13 cellular contexts compared by ENCODE assay signal in the genomic region with DNA sequence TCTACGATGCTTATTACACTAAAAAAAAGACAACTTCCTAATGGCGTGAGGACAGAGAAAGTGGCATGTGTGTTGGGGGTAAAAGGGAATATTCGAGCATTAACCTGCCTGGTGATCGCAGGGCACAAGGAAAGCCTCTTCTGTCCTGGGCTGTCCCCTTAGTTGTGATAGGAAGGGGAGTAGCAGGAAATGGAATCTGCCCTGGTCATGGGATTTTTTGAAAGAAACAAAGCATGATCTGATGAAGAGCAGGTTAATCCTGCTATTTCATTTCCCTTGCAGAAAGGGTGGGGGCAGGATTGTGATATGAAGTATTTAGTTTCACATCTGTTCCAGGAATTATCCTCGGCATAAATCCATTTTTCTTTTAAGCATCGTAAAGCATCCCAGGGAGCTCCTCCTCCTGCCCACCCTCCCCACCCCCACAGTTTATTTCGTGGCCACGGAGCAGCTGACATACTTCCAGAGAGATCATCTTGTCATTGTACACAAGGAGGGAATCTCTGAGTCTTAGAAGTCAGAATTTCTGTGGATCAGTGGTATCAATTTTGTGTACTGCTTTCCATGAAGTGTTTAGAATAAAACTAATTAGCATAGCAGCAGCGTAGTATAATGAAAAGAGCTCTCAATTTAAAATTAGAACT. TPM values are rescaled to one million over a fixed set of nuclear protein-coding genes. Genes with fewer than 3 reads are reported as not detected.
A peak's percentile ranks its signal among the peaks of the same experiment; 100 is the strongest.
DNase-seq lines count a peak whose midpoint lies in the region; ATAC-seq and TF ChIP-seq lines count a peak whose summit lies in the region.
"Had no signal": no experiment of that assay in that cellular context is flagged by ENCODE, and none has a peak within 500 bp of the region (broad histone marks: within the 10 kb centered on the region; RNA-seq: fewer than 3 reads in every experiment).

No MANE protein-coding gene starts in this region.

- H3K36me3 ChIP-seq in effector memory CD4-positive, alpha-beta T cell (ENCODE audit: control insufficient read depth, insufficient read depth, low read length) = no peaks in the 10 kb centered on the region
- H3K36me3 ChIP-seq: upper lobe of right lung had no signal

- TF ChIP-seq CTCF in fibroblast of villous mesenchyme (IDR thresholded peaks at IDR 0.05; ENCODE audit: insufficient read depth, low read depth, low read length) (no peak), retinal pigment epithelial cell (conservative IDR thresholded peaks at IDR 0.05; ENCODE audit: low read depth, low read length) (no peak)

- ATAC-seq in SK-N-SH treated with all-trans-retinoic acid at 6 μM for 48 hours = peak; percentile 33; the same call in 2 of the 3 replicates
- no peak for ATAC-seq in HG03175 (IDR thresholded peaks at IDR 0.05; ENCODE audit: unreplicated experiment)
- ATAC-seq: activated CD8-positive, alpha-beta T cell treated with anti-CD3 and anti-CD28 coated beads for 36 hours; upper lobe of right lung had no signal

- DNase-seq in D341Med (ENCODE audit: low spot score) = peak; percentile 71
- peak; percentile 55 for DNase-seq in fibroblast of villous mesenchyme (ENCODE audit: low read depth)
- peak; percentile 10 for DNase-seq in retinal pigment epithelial cell (ENCODE audit: low read depth)
- DNase-seq in cerebellar nuclear complex (lab: John Stamatoyannopoulos, UW) = no peak
- DNase-seq in NCI-H2227 treated with DMSO at 0.1 percent for 48 hours (lab: John Stamatoyannopoulos, UW) = no peak
- DNase-seq in effector memory CD4-positive, alpha-beta T cell = no peak
- DNase-seq: activated CD8-positive, alpha-beta T cell treated with anti-CD3 and anti-CD28 coated beads for 36 hours; NCI-H1105; SHP77; upper lobe of right lung had no signal

- H3K27me3 ChIP-seq in effector memory CD4-positive, alpha-beta T cell (replicated peaks; ENCODE audit: control insufficient read depth, insufficient read depth, low read length, poor library complexity, severe bottlenecking) = no peaks in the 10 kb centered on the region
- H3K27me3 ChIP-seq: upper lobe of right lung had no signal

- no peak overlapping the region for H3K27ac ChIP-seq in effector memory CD4-positive, alpha-beta T cell (ENCODE audit: insufficient read depth, low read length, poor library complexity, severe bottlenecking)
- H3K27ac ChIP-seq: parathyroid adenoma, upper lobe of right lung had no signal

- no peaks in the 10 kb centered on the region for H3K9me3 ChIP-seq in effector memory CD4-positive, alpha-beta T cell (ENCODE audit: control insufficient read depth, low read length)
- H3K9me3 ChIP-seq: upper lobe of right lung had no signal

- H3K4me1 ChIP-seq in effector memory CD4-positive, alpha-beta T cell (ENCODE audit: control insufficient read depth, insufficient read depth, low read length, poor library complexity, severe bottlenecking) = no peaks in the 10 kb centered on the region
- H3K4me1 ChIP-seq: parathyroid adenoma, upper lobe of right lung had no signal

- peak overlapping the region; percentile 30 for H3K4me3 ChIP-seq in fibroblast of villous mesenchyme (ENCODE audit: low read depth, low read length)
- H3K4me3 ChIP-seq in retinal pigment epithelial cell (ENCODE audit: low read length) = peak overlapping the region; percentile 9
- no peak overlapping the region for H3K4me3 ChIP-seq in effector memory CD4-positive, alpha-beta T cell (ENCODE audit: insufficient read depth, low read depth, low read length, poor library complexity, severe bottlenecking)
- H3K4me3 ChIP-seq: upper lobe of right lung had no signal

TF ChIP-seq in SK-N-SH treated with all-trans-retinoic acid at 6 μM for 48 hours, 23 proteins besides CTCF, POLR2A, EP300 and RAD21:
- TF ChIP-seq TCF4 (CRISPR knock-in tag; IDR thresholded peaks at IDR 0.05; ENCODE audit: borderline replicate concordance) (no peak), ZC3H10 (CRISPR knock-in tag; IDR thresholded peaks at IDR 0.05) (no peak), ZNF8 (CRISPR knock-in tag; IDR thresholded peaks at IDR 0.05) (no peak), TOX (CRISPR knock-in tag; IDR thresholded peaks at IDR 0.05; ENCODE audit: borderline replicate concordance) (no peak), ZFP3 (CRISPR knock-in tag; IDR thresholded peaks at IDR 0.05) (no peak), OSR1 (CRISPR knock-in tag; IDR thresholded peaks at IDR 0.05) (no peak), GLIS3 (CRISPR knock-in tag; IDR thresholded peaks at IDR 0.05) (no peak), CSDC2 (CRISPR knock-in tag; IDR thresholded peaks at IDR 0.05) (no peak), ARNTL (CRISPR knock-in tag; IDR thresholded peaks at IDR 0.05; ENCODE audit: borderline replicate concordance, low read depth) (no peak), ZFP30 (CRISPR knock-in tag; IDR thresholded peaks at IDR 0.05) (no peak), ZNF565 (CRISPR knock-in tag; conservative IDR thresholded peaks at IDR 0.05; ENCODE audit: low read depth) (no peak), ZNF70 (CRISPR knock-in tag; IDR thresholded peaks at IDR 0.05) (no peak), SNAI2 (CRISPR knock-in tag; IDR thresholded peaks at IDR 0.05) (no peak), ISL1 (CRISPR knock-in tag; IDR thresholded peaks at IDR 0.05) (no peak)
- TF ChIP-seq, protein P1, sequence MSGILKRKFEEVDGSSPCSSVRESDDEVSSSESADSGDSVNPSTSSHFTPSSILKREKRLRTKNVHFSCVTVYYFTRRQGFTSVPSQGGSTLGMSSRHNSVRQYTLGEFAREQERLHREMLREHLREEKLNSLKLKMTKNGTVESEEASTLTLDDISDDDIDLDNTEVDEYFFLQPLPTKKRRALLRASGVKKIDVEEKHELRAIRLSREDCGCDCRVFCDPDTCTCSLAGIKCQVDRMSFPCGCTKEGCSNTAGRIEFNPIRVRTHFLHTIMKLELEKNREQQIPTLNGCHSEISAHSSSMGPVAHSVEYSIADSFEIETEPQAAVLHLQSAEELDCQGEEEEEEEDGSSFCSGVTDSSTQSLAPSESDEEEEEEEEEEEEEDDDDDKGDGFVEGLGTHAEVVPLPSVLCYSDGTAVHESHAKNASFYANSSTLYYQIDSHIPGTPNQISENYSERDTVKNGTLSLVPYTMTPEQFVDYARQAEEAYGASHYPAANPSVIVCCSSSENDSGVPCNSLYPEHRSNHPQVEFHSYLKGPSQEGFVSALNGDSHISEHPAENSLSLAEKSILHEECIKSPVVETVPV (CRISPR knock-in tag; IDR thresholded peaks at IDR 0.05) = no peak
- TF ChIP-seq, protein P2, sequence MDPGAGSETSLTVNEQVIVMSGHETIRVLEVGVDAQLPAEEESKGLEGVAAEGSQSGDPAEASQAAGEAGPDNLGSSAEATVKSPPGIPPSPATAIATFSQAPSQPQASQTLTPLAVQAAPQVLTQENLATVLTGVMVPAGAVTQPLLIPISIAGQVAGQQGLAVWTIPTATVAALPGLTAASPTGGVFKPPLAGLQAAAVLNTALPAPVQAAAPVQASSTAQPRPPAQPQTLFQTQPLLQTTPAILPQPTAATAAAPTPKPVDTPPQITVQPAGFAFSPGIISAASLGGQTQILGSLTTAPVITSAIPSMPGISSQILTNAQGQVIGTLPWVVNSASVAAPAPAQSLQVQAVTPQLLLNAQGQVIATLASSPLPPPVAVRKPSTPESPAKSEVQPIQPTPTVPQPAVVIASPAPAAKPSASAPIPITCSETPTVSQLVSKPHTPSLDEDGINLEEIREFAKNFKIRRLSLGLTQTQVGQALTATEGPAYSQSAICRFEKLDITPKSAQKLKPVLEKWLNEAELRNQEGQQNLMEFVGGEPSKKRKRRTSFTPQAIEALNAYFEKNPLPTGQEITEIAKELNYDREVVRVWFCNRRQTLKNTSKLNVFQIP (CRISPR knock-in tag; IDR thresholded peaks at IDR 0.05; ENCODE audit: borderline replicate concordance, low read depth) = no peak
- TF ChIP-seq, protein P3, sequence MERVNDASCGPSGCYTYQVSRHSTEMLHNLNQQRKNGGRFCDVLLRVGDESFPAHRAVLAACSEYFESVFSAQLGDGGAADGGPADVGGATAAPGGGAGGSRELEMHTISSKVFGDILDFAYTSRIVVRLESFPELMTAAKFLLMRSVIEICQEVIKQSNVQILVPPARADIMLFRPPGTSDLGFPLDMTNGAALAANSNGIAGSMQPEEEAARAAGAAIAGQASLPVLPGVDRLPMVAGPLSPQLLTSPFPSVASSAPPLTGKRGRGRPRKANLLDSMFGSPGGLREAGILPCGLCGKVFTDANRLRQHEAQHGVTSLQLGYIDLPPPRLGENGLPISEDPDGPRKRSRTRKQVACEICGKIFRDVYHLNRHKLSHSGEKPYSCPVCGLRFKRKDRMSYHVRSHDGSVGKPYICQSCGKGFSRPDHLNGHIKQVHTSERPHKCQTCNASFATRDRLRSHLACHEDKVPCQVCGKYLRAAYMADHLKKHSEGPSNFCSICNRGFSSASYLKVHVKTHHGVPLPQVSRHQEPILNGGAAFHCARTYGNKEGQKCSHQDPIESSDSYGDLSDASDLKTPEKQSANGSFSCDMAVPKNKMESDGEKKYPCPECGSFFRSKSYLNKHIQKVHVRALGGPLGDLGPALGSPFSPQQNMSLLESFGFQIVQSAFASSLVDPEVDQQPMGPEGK (CRISPR knock-in tag; IDR thresholded peaks at IDR 0.05; ENCODE audit: borderline replicate concordance) = no peak

RNA-seq across cellular contexts. Expression of a gene that starts 53.1 kb away (rescaled TPM):
- 7.7 and 14.2 TPM in 2 replicates for total RNA-seq in fibroblast of villous mesenchyme

RNA-seq across cellular contexts. Expression of a gene that starts 56.9 kb away (rescaled TPM):
- 37.4 and 51.0 TPM in 2 replicates for total RNA-seq in fibroblast of villous mesenchyme

Comparison
In these comparisons a context has a peak if more than half of its experiments do, and no peak if none do; other contexts are left out.
1. DNase-seq: peak in D341Med (single experiment), fibroblast of villous mesenchyme (single experiment) and retinal pigment epithelial cell (single experiment); none in cerebellar nuclear complex (0 of 2), NCI-H2227 treated with DMSO at 0.1 percent for 48 hours (single experiment) and effector memory CD4-positive, alpha-beta T cell (0 of 3).